11 cellular contexts compared by ENCODE assay signal in genomic region chr4:8438743-8439142, GRCh38. TPM values are rescaled to one million over a fixed set of nuclear protein-coding genes. Genes with fewer than 3 reads are reported as not detected.
A peak's percentile ranks its signal among the peaks of the same experiment; 100 is the strongest.
DNase-seq lines count a peak whose midpoint lies in the region; ATAC-seq and TF ChIP-seq lines count a peak whose summit lies in the region.
"Had no signal": no experiment of that assay in that cellular context is flagged by ENCODE, and none has a peak within 500 bp of the region (broad histone marks: within the 10 kb centered on the region; RNA-seq: fewer than 3 reads in every experiment).

No MANE protein-coding gene starts in this region.

- TF ChIP-seq CTCF in WTC11 (IDR thresholded peaks at IDR 0.05) (no peak), fibroblast of lung (conservative IDR thresholded peaks at IDR 0.05 in 1 of 2, IDR thresholded peaks at IDR 0.05 in 1 of 2; ENCODE audit: low read depth in 1 of 2, low read length in 2 of 2) (no peak), sigmoid colon (IDR thresholded peaks at IDR 0.05) (no peak)

- no peaks in the 10 kb centered on the region for H3K9me3 ChIP-seq in fibroblast of lung (ENCODE audit: control insufficient read depth, insufficient read depth, low read depth, low read length)
- no peaks in the 10 kb centered on the region for H3K9me3 ChIP-seq in sigmoid colon
- H3K9me3 ChIP-seq: A549, SJCRH30 had no signal

- H4K20me1 ChIP-seq in fibroblast of lung (ENCODE audit: control insufficient read depth, extremely low read depth, insufficient read depth, low read length) = no peaks in the 10 kb centered on the region

- no peak overlapping the region for H2AFZ ChIP-seq in fibroblast of lung (ENCODE audit: low read length)

- no peaks in the 10 kb centered on the region for H3K9me3 Mint-ChIP-seq in T-helper 1 cell treated with Interleukin-12 subunit alpha and Interleukin-12 subunit beta and Interleukin-4 antibody, amounts not matched to agents 30 μg/mL and 1 μg/mL, for 36 hours
- peaks cover 12% of the 10 kb centered on the region for H3K9me3 Mint-ChIP-seq in WTC11

- peaks cover 4% of the 10 kb centered on the region for H3K36me3 Mint-ChIP-seq in T-helper 1 cell treated with Interleukin-12 subunit alpha and Interleukin-12 subunit beta and Interleukin-4 antibody, amounts not matched to agents 30 μg/mL and 1 μg/mL, for 36 hours (ENCODE audit: low read depth)
- H3K36me3 Mint-ChIP-seq in WTC11 = 0 out of 2 replicates have a peak, but pooled peaks cover 4% of the 10 kb centered on the region

- H3K4me1 Mint-ChIP-seq in T-helper 1 cell treated with Interleukin-12 subunit alpha and Interleukin-12 subunit beta and Interleukin-4 antibody, amounts not matched to agents 30 μg/mL and 1 μg/mL, for 36 hours (ENCODE audit: low read depth) = peaks cover 62% of the 10 kb centered on the region
- H3K4me1 Mint-ChIP-seq in WTC11 = peaks cover 61% of the 10 kb centered on the region

- 88 to 92% methylated on average over 11 of the region's 11 CpGs for WGBS in sigmoid colon, 2 donors

- intact Hi-C loops in sigmoid colon (cut with DNase I) = no loop called here

- H3K36me3 ChIP-seq in fibroblast of lung (ENCODE audit: control insufficient read depth, insufficient read depth, low read length) (no peaks in the 10 kb centered on the region), sigmoid colon (no peaks in the 10 kb centered on the region)
- H3K36me3 ChIP-seq: SJCRH30 had no signal

- ATAC-seq in WTC11 = no peak
- ATAC-seq in GM18520 (IDR thresholded peaks at IDR 0.05; ENCODE audit: unreplicated experiment) = no peak
- no peak for ATAC-seq in HG02885 (IDR thresholded peaks at IDR 0.05; ENCODE audit: poor library complexity, unreplicated experiment)
- ATAC-seq: A549 had no signal

- H3K27ac ChIP-seq in fibroblast of lung (ENCODE audit: insufficient read depth, low read length) (no peak overlapping the region), sigmoid colon (peak overlapping the region in 3 of 4 donors; percentile 14 to 92 (median 90))
- H3K27ac ChIP-seq: SJCRH30 had no signal

- H3K27me3 ChIP-seq in fibroblast of lung (ENCODE audit: control insufficient read depth, insufficient read depth, low read length) (no peaks in the 10 kb centered on the region), sigmoid colon (no peaks in the 10 kb centered on the region)
- H3K27me3 ChIP-seq: SJCRH30 had no signal

- peaks cover 9% of the 10 kb centered on the region for H3K4me1 ChIP-seq in fibroblast of lung (ENCODE audit: control insufficient read depth, extremely low read depth, insufficient read depth, low read length)
- peaks cover 0 to 79% (median 57%) of the 10 kb centered on the region in 4 donors for H3K4me1 ChIP-seq in sigmoid colon

- no peak overlapping the region for H3K9ac ChIP-seq in fibroblast of lung (ENCODE audit: insufficient read depth, low read length)

- no peak for TF ChIP-seq POLR2A in sigmoid colon (IDR thresholded peaks at IDR 0.05)

- peaks cover 39% of the 10 kb centered on the region for H3K79me2 ChIP-seq in fibroblast of lung (ENCODE audit: control insufficient read depth, insufficient read depth, low read length)

- H3K4me2 ChIP-seq in fibroblast of lung (ENCODE audit: extremely low read depth, insufficient read depth, low read length) = peak overlapping the region; percentile 77

- H3K4me3 ChIP-seq in fibroblast of lung (replicated peaks in 1 of 4; ENCODE audit: control extremely low read depth in 1 of 4, insufficient read depth in 1 of 4, low read depth in 3 of 4, low read length in 4 of 4) = peak overlapping the region in 2 of 4 experiments; percentile 91 to 92
- H3K4me3 ChIP-seq in sigmoid colon = no peak overlapping the region
- H3K4me3 ChIP-seq: SJCRH30 had no signal

- DNase-seq in T-helper 1 cell = no peak
- no peak for DNase-seq in WTC11 (ENCODE audit: low spot score)
- peak in 1 of 2 donors; percentile 11 for DNase-seq in fibroblast of lung (ENCODE audit: low read depth in 2 of 2)
- DNase-seq in sigmoid colon = no peak
- no peak for DNase-seq in GM19238 (ENCODE audit: insufficient read length, low spot score)
- DNase-seq: occipital lobe, SJCRH30 had no signal

- CTCF ChIA-PET in WTC11 (lab: Charles Lee) = no interaction called here

- no peak for TF ChIP-seq EP300 in sigmoid colon (IDR thresholded peaks at IDR 0.05)

- POLR2A ChIA-PET in WTC11 (lab: Charles Lee) = no interaction called here

- H3K27ac Mint-ChIP-seq in T-helper 1 cell treated with Interleukin-12 subunit alpha and Interleukin-12 subunit beta and Interleukin-4 antibody, amounts not matched to agents 30 μg/mL and 1 μg/mL, for 36 hours = peak overlapping the region; percentile 37
- H3K27ac Mint-ChIP-seq in WTC11 = no peak overlapping the region

- peak overlapping the region; percentile 56 for H3K4me3 Mint-ChIP-seq in T-helper 1 cell treated with Interleukin-12 subunit alpha and Interleukin-12 subunit beta and Interleukin-4 antibody, amounts not matched to agents 30 μg/mL and 1 μg/mL, for 36 hours
- H3K4me3 Mint-ChIP-seq in WTC11 = 0 out of 2 replicates have a peak overlapping the region, but pooled peaks have one; percentile 5

- no peaks in the 10 kb centered on the region for H3K27me3 Mint-ChIP-seq in T-helper 1 cell treated with Interleukin-12 subunit alpha and Interleukin-12 subunit beta and Interleukin-4 antibody, amounts not matched to agents 30 μg/mL and 1 μg/mL, for 36 hours (ENCODE audit: low read depth)
- H3K27me3 Mint-ChIP-seq in WTC11 (ENCODE audit: low read depth) = no peaks in the 10 kb centered on the region; the same call in 1 of the 2 replicates

TF ChIP-seq in WTC11, 78 proteins besides CTCF, POLR2A, EP300 and RAD21 (continues in another document):
- TF ChIP-seq ESRRA (CRISPR knock-in tag; IDR thresholded peaks at IDR 0.05; ENCODE audit: borderline replicate concordance) = no peak
- TF ChIP-seq MYBL2 (CRISPR knock-in tag; IDR thresholded peaks at IDR 0.05) = no peak
- TF ChIP-seq, protein P1, sequence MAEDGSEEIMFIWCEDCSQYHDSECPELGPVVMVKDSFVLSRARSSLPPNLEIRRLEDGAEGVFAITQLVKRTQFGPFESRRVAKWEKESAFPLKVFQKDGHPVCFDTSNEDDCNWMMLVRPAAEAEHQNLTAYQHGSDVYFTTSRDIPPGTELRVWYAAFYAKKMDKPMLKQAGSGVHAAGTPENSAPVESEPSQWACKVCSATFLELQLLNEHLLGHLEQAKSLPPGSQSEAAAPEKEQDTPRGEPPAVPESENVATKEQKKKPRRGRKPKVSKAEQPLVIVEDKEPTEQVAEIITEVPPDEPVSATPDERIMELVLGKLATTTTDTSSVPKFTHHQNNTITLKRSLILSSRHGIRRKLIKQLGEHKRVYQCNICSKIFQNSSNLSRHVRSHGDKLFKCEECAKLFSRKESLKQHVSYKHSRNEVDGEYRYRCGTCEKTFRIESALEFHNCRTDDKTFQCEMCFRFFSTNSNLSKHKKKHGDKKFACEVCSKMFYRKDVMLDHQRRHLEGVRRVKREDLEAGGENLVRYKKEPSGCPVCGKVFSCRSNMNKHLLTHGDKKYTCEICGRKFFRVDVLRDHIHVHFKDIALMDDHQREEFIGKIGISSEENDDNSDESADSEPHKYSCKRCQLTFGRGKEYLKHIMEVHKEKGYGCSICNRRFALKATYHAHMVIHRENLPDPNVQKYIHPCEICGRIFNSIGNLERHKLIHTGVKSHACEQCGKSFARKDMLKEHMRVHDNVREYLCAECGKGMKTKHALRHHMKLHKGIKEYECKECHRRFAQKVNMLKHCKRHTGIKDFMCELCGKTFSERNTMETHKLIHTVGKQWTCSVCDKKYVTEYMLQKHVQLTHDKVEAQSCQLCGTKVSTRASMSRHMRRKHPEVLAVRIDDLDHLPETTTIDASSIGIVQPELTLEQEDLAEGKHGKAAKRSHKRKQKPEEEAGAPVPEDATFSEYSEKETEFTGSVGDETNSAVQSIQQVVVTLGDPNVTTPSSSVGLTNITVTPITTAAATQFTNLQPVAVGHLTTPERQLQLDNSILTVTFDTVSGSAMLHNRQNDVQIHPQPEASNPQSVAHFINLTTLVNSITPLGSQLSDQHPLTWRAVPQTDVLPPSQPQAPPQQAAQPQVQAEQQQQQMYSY (CRISPR knock-in tag; IDR thresholded peaks at IDR 0.05) = no peak
- TF ChIP-seq RELA (CRISPR knock-in tag; IDR thresholded peaks at IDR 0.05; ENCODE audit: borderline replicate concordance) = no peak
- no peak for TF ChIP-seq GABPB1 (CRISPR knock-in tag; IDR thresholded peaks at IDR 0.05)
- no peak for TF ChIP-seq NR1H2 (CRISPR knock-in tag; IDR thresholded peaks at IDR 0.05)
- TF ChIP-seq NR2C2 (CRISPR knock-in tag; IDR thresholded peaks at IDR 0.05) = no peak
- TF ChIP-seq KAT7 (CRISPR knock-in tag; IDR thresholded peaks at IDR 0.05; ENCODE audit: borderline replicate concordance) = no peak
- no peak for TF ChIP-seq NFATC4 (CRISPR knock-in tag; IDR thresholded peaks at IDR 0.05)
- no peak for TF ChIP-seq ATF1 (CRISPR knock-in tag; IDR thresholded peaks at IDR 0.05)
- TF ChIP-seq ZNF317 (CRISPR knock-in tag; IDR thresholded peaks at IDR 0.05; ENCODE audit: borderline replicate concordance, low read depth) = no peak
- TF ChIP-seq CREM (CRISPR knock-in tag; IDR thresholded peaks at IDR 0.05) = no peak
- TF ChIP-seq ATF2 (CRISPR knock-in tag; IDR thresholded peaks at IDR 0.05; ENCODE audit: borderline replicate concordance, low read depth) = no peak

RNA-seq across cellular contexts. Expression of gene ACOX3, which starts 1.8 kb away (rescaled TPM):
- 10.6 to 10.7 TPM (median 10.6 TPM) in 3 replicates for total RNA-seq in WTC11 (2021)
- total RNA-seq in fibroblast of lung = 21.6 and 23.8 TPM in 2 replicates
- 6.8 and 8.3 TPM in 2 replicates for polyA plus RNA-seq in fibroblast of lung
- 15.0 and 20.3 TPM in 2 replicates for polyA plus RNA-seq in fibroblast of lung (2012)
- polyA minus RNA-seq in fibroblast of lung (ENCODE audit: low replicate concordance) = 25.6 and 27.4 TPM in 2 replicates
- 10 to 100 TPM; 24.8 to 51.0 (median 29.4) TPM for total RNA-seq in sigmoid colon
- 10 to 100 TPM in 2 of 3 donors, 1 to 10 TPM in 1; 8.4 to 18.0 (median 16.9) TPM for polyA plus RNA-seq in sigmoid colon

RNA-seq across cellular contexts. Expression of gene TRMT44, which starts 1.8 kb away (rescaled TPM):
- total RNA-seq in WTC11 (2021) = 25.6 to 29.6 TPM (median 28.4 TPM) in 3 replicates
- total RNA-seq in fibroblast of lung = 12.8 and 14.0 TPM in 2 replicates
- polyA plus RNA-seq in fibroblast of lung = 5.5 and 6.5 TPM in 2 replicates
- 5.9 and 6.2 TPM in 2 replicates for polyA plus RNA-seq in fibroblast of lung (2012)
- polyA minus RNA-seq in fibroblast of lung (ENCODE audit: low replicate concordance) = 4.6 and 5.2 TPM in 2 replicates
- total RNA-seq in sigmoid colon = 10 to 100 TPM; 14.2 to 29.1 (median 17.0) TPM
- polyA plus RNA-seq in sigmoid colon = 1 to 10 TPM; 2.1 to 7.0 (median 5.4) TPM
